ENCODE assay signal across 8 cellular contexts in genomic region chr1:153749408-153750005, GRCh38. TPM values are rescaled to one million over a fixed set of nuclear protein-coding genes. Genes with fewer than 3 reads are reported as not detected.
A peak's percentile ranks its signal among the peaks of the same experiment; 100 is the strongest.
DNase-seq lines count a peak whose midpoint lies in the region; ATAC-seq and TF ChIP-seq lines count a peak whose summit lies in the region.

No MANE protein-coding gene starts in this region.

- DNase-seq in AG04449 (ENCODE audit: low read depth, low spot score) (peak; percentile 31), NCI-H526 (lab: John Stamatoyannopoulos, UW) (peak; percentile 82 to 96), coronary artery (ENCODE audit: low spot score) (peak; percentile 93), lung microvascular endothelial cell (ENCODE audit: low read depth in 2 of 2) (peak; percentile 86 to 91)
- peak; percentile 94 for DNase-seq in activated CD4-positive, alpha-beta T cell treated with anti-CD3 and anti-CD28 coated beads, Interleukin-2, amount 10 ng/mL, durations not matched to agents 24 days and 14 days
- peak; percentile 57 to 67 (median 67) for DNase-seq in stimulated activated CD4-positive, alpha-beta T cell treated with anti-CD3 and anti-CD28 coated beads, TNF-alpha, amount 100 ng/mL, for 48 hours (ENCODE audit: low read depth in 3 of 3)

- H3K4me3 Mint-ChIP-seq in activated CD4-positive, alpha-beta T cell treated with anti-CD3 and anti-CD28 coated beads, Interleukin-2, amount 10 ng/mL, durations not matched to agents 24 days and 14 days, result no peak overlapping the region

- H3K9me3 Mint-ChIP-seq in activated CD4-positive, alpha-beta T cell treated with anti-CD3 and anti-CD28 coated beads, Interleukin-2, amount 10 ng/mL, durations not matched to agents 24 days and 14 days, result no peaks in the 10 kb centered on the region

- no peaks in the 10 kb centered on the region for H3K27me3 Mint-ChIP-seq in activated CD4-positive, alpha-beta T cell treated with anti-CD3 and anti-CD28 coated beads, Interleukin-2, amount 10 ng/mL, durations not matched to agents 24 days and 14 days

- H3K36me3 Mint-ChIP-seq in activated CD4-positive, alpha-beta T cell treated with anti-CD3 and anti-CD28 coated beads, Interleukin-2, amount 10 ng/mL, durations not matched to agents 24 days and 14 days (ENCODE audit: low read depth), result peaks cover 51% of the 10 kb centered on the region

- H3K4me1 Mint-ChIP-seq in activated CD4-positive, alpha-beta T cell treated with anti-CD3 and anti-CD28 coated beads, Interleukin-2, amount 10 ng/mL, durations not matched to agents 24 days and 14 days, result peaks cover 6% of the 10 kb centered on the region

- intact Hi-C loops in activated CD4-positive, alpha-beta T cell treated with anti-CD3 and anti-CD28 coated beads, Interleukin-2, amount 10 ng/mL, durations not matched to agents 24 days and 14 days (cut with micrococcal nuclease), result loop anchor here (1.0 to 2.0 kb wide), 2 partner anchors 72 to 239 kb away; no protein-coding TSS in a partner anchor

- no peak overlapping the region for H3K27ac Mint-ChIP-seq in activated CD4-positive, alpha-beta T cell treated with anti-CD3 and anti-CD28 coated beads, Interleukin-2, amount 10 ng/mL, durations not matched to agents 24 days and 14 days

- H3K4me3 ChIP-seq in AG04449 (ENCODE audit: low read depth, low read length) (no peak overlapping the region), coronary artery (no peak overlapping the region)

- TF ChIP-seq CTCF in AG04449 (IDR thresholded peaks at IDR 0.05; ENCODE audit: insufficient read depth, low read length, missing control alignments), result peak; percentile 98
- TF ChIP-seq CTCF in coronary artery (IDR thresholded peaks at IDR 0.05), result peak; percentile 69

- CTCF ChIA-PET in AG04449 (lab: Yijun Ruan, JAX), result interaction anchor here (0.7 to 6.5 kb wide), 27 partner anchors 7 to 241 kb away, joined by 3 to 118 read pairs (median 6); partner anchors contain the start of genes ILF2, INTS3, NPR1 and RAB13

- peak overlapping the region; percentile 89 to 92 for H3K27ac ChIP-seq in coronary artery

- ATAC-seq in GM18907 (IDR thresholded peaks at IDR 0.05; ENCODE audit: unreplicated experiment), result peak; percentile 83
- ATAC-seq in HG03457 (IDR thresholded peaks at IDR 0.05; ENCODE audit: unreplicated experiment), result peak; percentile 59

- POLR2A ChIA-PET in AG04449 (lab: Yijun Ruan, JAX), result no interaction called here

RNA-seq across cellular contexts. Expression of gene INTS3, which starts 21.7 kb away (rescaled TPM):
- 63.1 and 64.8 TPM in 2 replicates for total RNA-seq in activated CD4-positive, alpha-beta T cell treated with anti-CD3 and anti-CD28 coated beads, Interleukin-2, amount 10 ng/mL, durations not matched to agents 24 days and 14 days
- 12.2 and 20.6 TPM in 2 replicates for total RNA-seq in lung microvascular endothelial cell

RNA-seq across cellular contexts. Expression of gene SLC27A3, which starts 25.7 kb away (rescaled TPM):
- 10.0 and 10.3 TPM in 2 replicates for total RNA-seq in activated CD4-positive, alpha-beta T cell treated with anti-CD3 and anti-CD28 coated beads, Interleukin-2, amount 10 ng/mL, durations not matched to agents 24 days and 14 days
- total RNA-seq in lung microvascular endothelial cell, result 16.3 and 35.3 TPM in 2 replicates

Comparison
In these comparisons a context has a peak if more than half of its experiments do, and no peak if none do; other contexts are left out.
1. DNase-seq: peak in every context shown above with its lines; median percentile 94 in activated CD4-positive, alpha-beta T cell treated with anti-CD3 and anti-CD28 coated beads, Interleukin-2, amount 10 ng/mL, durations not matched to agents 24 days and 14 days; 93 in coronary artery; 89 in NCI-H526; 88 in lung microvascular endothelial cell; 67 in stimulated activated CD4-positive, alpha-beta T cell treated with anti-CD3 and anti-CD28 coated beads, TNF-alpha, amount 100 ng/mL, for 48 hours; 31 in AG04449.